In genomic region chr19:18682807-18683108, GRCh38 we compare ENCODE assay signal across 8 cellular contexts. TPM values are rescaled to one million over a fixed set of nuclear protein-coding genes. Genes with fewer than 3 reads are reported as not detected.
DNase-seq lines count a peak whose midpoint lies in the region; ATAC-seq and TF ChIP-seq lines count a peak whose summit lies in the region.

No MANE protein-coding gene starts in this region.

- 50% methylated on average over 8 of the region's 8 CpGs for WGBS in esophagus, 2 donors

- H3K36me3 ChIP-seq in Peyer's patch (no peaks in the 10 kb centered on the region), esophagus (ENCODE audit: control insufficient read depth in 2 of 2, insufficient read depth in 2 of 2, low read length in 1 of 2) (peaks cover 0 to 2% of the 10 kb centered on the region in 2 donors)

- peaks cover 0 to 28% (median 10%) of the 10 kb centered on the region in 4 donors for H3K4me1 ChIP-seq in Peyer's patch
- H3K4me1 ChIP-seq in esophagus (ENCODE audit: control insufficient read depth in 2 of 2, insufficient read depth in 2 of 2, low read length in 1 of 2): peaks cover 7 to 13% of the 10 kb centered on the region in 2 donors

- no peak for TF ChIP-seq CTCF in GM12875 (IDR thresholded peaks at IDR 0.05; ENCODE audit: borderline replicate concordance, insufficient read depth, low read depth, low read length)
- TF ChIP-seq CTCF in Peyer's patch (IDR thresholded peaks at IDR 0.05): no peak
- TF ChIP-seq CTCF in progenitor cell of endocrine pancreas (IDR thresholded peaks at IDR 0.05; ENCODE audit: unreplicated experiment): no peak

- H3K27me3 ChIP-seq in Peyer's patch (no peaks in the 10 kb centered on the region), esophagus (ENCODE audit: control insufficient read depth in 1 of 2, insufficient read depth in 2 of 2, low read length in 2 of 2) (no peaks in the 10 kb centered on the region)

- H3K27me3 Mint-ChIP-seq in progenitor cell of endocrine pancreas: no peaks in the 10 kb centered on the region

- H3K4me3 ChIP-seq in GM12875 (ENCODE audit: low read depth, low read length): peak overlapping the region; percentile 47
- H3K4me3 ChIP-seq in Peyer's patch: peak overlapping the region; percentile 53 to 88 (median 64)
- peak overlapping the region; percentile 53 to 70 for H3K4me3 ChIP-seq in esophagus (ENCODE audit: low read depth in 1 of 2, low read length in 2 of 2)

- H3K4me1 Mint-ChIP-seq in progenitor cell of endocrine pancreas (ENCODE audit: low read depth): peaks cover 12% of the 10 kb centered on the region

- TF ChIP-seq POLR2A in Peyer's patch (IDR thresholded peaks at IDR 0.05): no peak

- DNase-seq in Peyer's patch: no peak
- no peak for DNase-seq in progenitor cell of endocrine pancreas (ENCODE audit: low spot score, unreplicated experiment)
- DNase-seq in A172 (ENCODE audit: low spot score): no peak
- no peak for DNase-seq in activated CD4-positive, alpha-beta T cell treated with anti-CD3 and anti-CD28 coated beads, Interleukin-2, amount 50 U/mL, for 1 hour

- peak overlapping the region; percentile 95 for H3K27ac Mint-ChIP-seq in progenitor cell of endocrine pancreas

- peak overlapping the region in 3 of 4 donors; percentile 71 to 85 (median 81) for H3K27ac ChIP-seq in Peyer's patch
- peak overlapping the region in 1 of 2 donors; percentile 67 for H3K27ac ChIP-seq in esophagus (ENCODE audit: low read depth in 2 of 2, low read length in 1 of 2)

- peak overlapping the region; percentile 79 for H3K4me3 Mint-ChIP-seq in progenitor cell of endocrine pancreas (ENCODE audit: low read depth)

- no peaks in the 10 kb centered on the region for H3K9me3 Mint-ChIP-seq in progenitor cell of endocrine pancreas (ENCODE audit: low read depth)

- ATAC-seq in GM21786 (IDR thresholded peaks at IDR 0.05; ENCODE audit: unreplicated experiment) (no peak), GM21619 (IDR thresholded peaks at IDR 0.05; ENCODE audit: unreplicated experiment) (no peak)

- no peaks in the 10 kb centered on the region for H3K36me3 Mint-ChIP-seq in progenitor cell of endocrine pancreas (ENCODE audit: insufficient read depth)

- no peaks in the 10 kb centered on the region for H3K9me3 ChIP-seq in Peyer's patch
- H3K9me3 ChIP-seq in esophagus (ENCODE audit: control insufficient read depth in 2 of 2, insufficient read depth in 1 of 2, low read depth in 1 of 2, low read length in 1 of 2): no peaks in the 10 kb centered on the region

RNA-seq across cellular contexts. Expression of gene CRTC1, which starts 0.7 kb away (rescaled TPM):
- total RNA-seq in Peyer's patch (10 to 100 TPM in 2 of 4 donors, 1 to 10 TPM in 2; 5.1 to 21.5 (median 9.4) TPM), progenitor cell of endocrine pancreas (39.5 and 39.7 TPM in 2 replicates)
- polyA plus RNA-seq in esophagus: 1 to 10 TPM; 2.1 to 4.0 TPM
- 0.98 and 1.4 TPM in 2 replicates for total RNA-seq in A172 (2014; rRNA removed; shearing (Covaris generic))

RNA-seq across cellular contexts. Expression of gene KLHL26, which starts 45.9 kb away (rescaled TPM):
- total RNA-seq in Peyer's patch (10 to 100 TPM in 2 of 4 donors, 1 to 10 TPM in 2; 9.9 to 16.0 (median 10.9) TPM), progenitor cell of endocrine pancreas (11.6 and 12.3 TPM in 2 replicates)
- 1 to 10 TPM; 1.8 to 2.0 TPM for polyA plus RNA-seq in esophagus
- 2.5 and 5.3 TPM in 2 replicates for total RNA-seq in A172 (2014; rRNA removed; shearing (Covaris generic))
